ENCODE assay signal across 2 cellular contexts in genomic region chr21:15140321-15141019, GRCh38.
TF ChIP-seq lines count a peak whose summit lies in the region.

No MANE protein-coding gene starts in this region.

TF ChIP-seq in IMR-90, 13 proteins besides CTCF, POLR2A, EP300 and RAD21:
- TF ChIP-seq CEBPB (IDR thresholded peaks at IDR 0.05; ENCODE audit: low read depth, low read length): no peak
- no peak for TF ChIP-seq CHD1 (IDR thresholded peaks at IDR 0.05; ENCODE audit: low read depth, low read length)
- TF ChIP-seq SMC3 (IDR thresholded peaks at IDR 0.05; ENCODE audit: low read depth, low read length): no peak
- no peak for TF ChIP-seq RFX5 (IDR thresholded peaks at IDR 0.05; ENCODE audit: low read depth, low read length)
- TF ChIP-seq RCOR1 (IDR thresholded peaks at IDR 0.05; ENCODE audit: insufficient replicate concordance, low read length): no peak
- TF ChIP-seq USF2 (IDR thresholded peaks at IDR 0.05; ENCODE audit: low read depth, low read length): no peak
- TF ChIP-seq FOS (IDR thresholded peaks at IDR 0.05; ENCODE audit: low read depth, low read length): no peak
- no peak for TF ChIP-seq ELK1 (IDR thresholded peaks at IDR 0.05; ENCODE audit: borderline replicate concordance, low read depth, low read length)
- no peak for TF ChIP-seq MAFK (IDR thresholded peaks at IDR 0.05; ENCODE audit: low read depth, low read length)
- no peak for TF ChIP-seq NFE2L2 (IDR thresholded peaks at IDR 0.05; ENCODE audit: low read depth, low read length)
- no peak for TF ChIP-seq MAZ (IDR thresholded peaks at IDR 0.05; ENCODE audit: borderline replicate concordance, low read depth, low read length)
- no peak for TF ChIP-seq MXI1 (IDR thresholded peaks at IDR 0.05; ENCODE audit: borderline replicate concordance, low read depth, low read length)
- no peak for TF ChIP-seq BHLHE40 (IDR thresholded peaks at IDR 0.05; ENCODE audit: low read depth, low read length)
TF ChIP-seq in IMR-90: peak in this region for 0.

TF ChIP-seq in H1, 55 proteins besides CTCF, POLR2A, EP300 and RAD21:
- TF ChIP-seq RXRA (IDR thresholded peaks at IDR 0.05; ENCODE audit: insufficient read depth, low read depth, low read length): no peak
- TF ChIP-seq TCF12 (IDR thresholded peaks at IDR 0.05; ENCODE audit: low read depth, low read length): no peak
- no peak for TF ChIP-seq CBX8 (IDR thresholded peaks at IDR 0.05; ENCODE audit: borderline replicate concordance, low read depth, low read length)
- no peak for TF ChIP-seq CBX5 (IDR thresholded peaks at IDR 0.05; ENCODE audit: low read depth, low read length)
- TF ChIP-seq SIX5 (IDR thresholded peaks at IDR 0.05; ENCODE audit: low read depth, low read length): no peak
- no peak for TF ChIP-seq HDAC2 (IDR thresholded peaks at IDR 0.05; ENCODE audit: borderline replicate concordance in 1 of 2, low read depth in 2 of 2, low read length in 2 of 2)
- TF ChIP-seq KDM1A (IDR thresholded peaks at IDR 0.05; ENCODE audit: borderline replicate concordance, low read length): no peak
- no peak for TF ChIP-seq GTF2F1 (IDR thresholded peaks at IDR 0.05; ENCODE audit: borderline replicate concordance, low read depth, low read length)
- no peak for TF ChIP-seq POLR2AphosphoS5 (IDR thresholded peaks at IDR 0.05; ENCODE audit: low read depth, low read length)
- TF ChIP-seq USF2 (IDR thresholded peaks at IDR 0.05; ENCODE audit: low read length): no peak
- TF ChIP-seq SP4 (IDR thresholded peaks at IDR 0.05; ENCODE audit: low read length): no peak
- TF ChIP-seq ZNF274 (IDR thresholded peaks at IDR 0.05; ENCODE audit: borderline replicate concordance, extremely low read depth, low read length): no peak
- no peak for TF ChIP-seq SP2 (IDR thresholded peaks at IDR 0.05; ENCODE audit: low read length)
